15 cellular contexts compared by ENCODE assay signal in genomic region chr2:200968162-200968561, GRCh38. TPM values are rescaled to one million over a fixed set of nuclear protein-coding genes. Genes with fewer than 3 reads are reported as not detected.
A peak's percentile ranks its signal among the peaks of the same experiment; 100 is the strongest.
DNase-seq lines count a peak whose midpoint lies in the region; ATAC-seq, FAIRE-seq and TF ChIP-seq lines count a peak whose summit lies in the region.
"Had no signal": no experiment of that assay in that cellular context is flagged by ENCODE, and none has a peak within 500 bp of the region (broad histone marks: within the 10 kb centered on the region; RNA-seq: fewer than 3 reads in every experiment).

No MANE protein-coding gene starts in this region.

- TF ChIP-seq CTCF in 22Rv1 (IDR thresholded peaks at IDR 0.05) = no peak
- no peak for TF ChIP-seq CTCF in HFFc6 (IDR thresholded peaks at IDR 0.05)
- TF ChIP-seq CTCF in MCF 10A (IDR thresholded peaks at IDR 0.05; ENCODE audit: unreplicated experiment) = no peak

- POLR2A ChIA-PET in MCF 10A (lab: Yijun Ruan, JAX) = interaction anchor here (0.6 to 7.4 kb wide), 9 partner anchors 11 to 428 kb away, joined by 3 to 86 read pairs (median 9); partner anchors contain the start of genes CFLAR, CLK1, HYCC2 and NDUFB3

- no peaks in the 10 kb centered on the region for H3K9me3 Mint-ChIP-seq in HFFc6
- H3K9me3 Mint-ChIP-seq in MCF 10A (ENCODE audit: unreplicated experiment) = no peaks in the 10 kb centered on the region
- H3K9me3 Mint-ChIP-seq in memory B cell = no peaks in the 10 kb centered on the region
- H3K9me3 Mint-ChIP-seq: activated T-cell treated with anti-CD3 and anti-CD28 coated beads, Interleukin-2, amount 50 U/mL, for 4 hours; WTC11 had no signal

- ATAC-seq in memory B cell (ENCODE audit: low read depth) (no peak), HG02571 (IDR thresholded peaks at IDR 0.05; ENCODE audit: unreplicated experiment) (no peak), HG02610 (IDR thresholded peaks at IDR 0.05; ENCODE audit: unreplicated experiment) (no peak)
- ATAC-seq: activated T-cell treated with anti-CD3 and anti-CD28 coated beads, Interleukin-2, amount 50 U/mL, for 4 hours; WTC11 had no signal

- H3K36me3 Mint-ChIP-seq in HFFc6 (ENCODE audit: low read depth) (peaks cover 9% of the 10 kb centered on the region), MCF 10A (ENCODE audit: insufficient read depth, unreplicated experiment) (peaks cover 42% of the 10 kb centered on the region), memory B cell (no peaks in the 10 kb centered on the region)
- H3K36me3 Mint-ChIP-seq: WTC11 had no signal

- H3K27ac Mint-ChIP-seq in HFFc6 (peak overlapping the region; percentile 32; the same call in 1 of the 2 replicates), MCF 10A (ENCODE audit: low read depth, unreplicated experiment) (peak overlapping the region; percentile 20), memory B cell (peak overlapping the region; percentile 56)

- peaks cover 4% of the 10 kb centered on the region for H3K27me3 Mint-ChIP-seq in HFFc6 (ENCODE audit: insufficient read depth)
- no peaks in the 10 kb centered on the region for H3K27me3 Mint-ChIP-seq in MCF 10A (ENCODE audit: insufficient read depth, unreplicated experiment)
- H3K27me3 Mint-ChIP-seq in memory B cell = no peaks in the 10 kb centered on the region

- H3K4me3 Mint-ChIP-seq in HFFc6 (no peak overlapping the region), MCF 10A (ENCODE audit: unreplicated experiment) (no peak overlapping the region), memory B cell (no peak overlapping the region)
- H3K4me3 Mint-ChIP-seq: activated T-cell treated with anti-CD3 and anti-CD28 coated beads, Interleukin-2, amount 50 U/mL, for 4 hours; WTC11 had no signal

- no peak for FAIRE-seq in GM12892 (lab: Jason Lieb, UNC)

- TF ChIP-seq POLR2A in GM12892 (IDR thresholded peaks at IDR 0.05; ENCODE audit: low read depth, low read length) = no peak

- intact Hi-C loops in MCF 10A (cut with micrococcal nuclease) = no loop called here

- no peak for DNase-seq in HFFc6
- peak; percentile 56 for DNase-seq in MCF 10A (ENCODE audit: unreplicated experiment)
- DNase-seq in memory B cell (ENCODE audit: low spot score in 2 of 2) = no peak
- DNase-seq in dermis blood vessel endothelial cell = no peak
- DNase-seq in GM12892 (ENCODE audit: insufficient read length) = no peak
- DNase-seq: activated T-cell treated with anti-CD3 and anti-CD28 coated beads, Interleukin-2, amount 50 U/mL, for 4 hours; EL; mesenchymal stem cell; NCI-H1436; NCI-H526; stimulated activated naive CD4-positive, alpha-beta T cell had no signal

- CTCF ChIA-PET in MCF 10A (lab: Yijun Ruan, JAX) = interaction anchor here (0.8 to 6.3 kb wide), 4 partner anchors 14 to 265 kb away, joined by 3 to 38 read pairs (median 18); partner anchors contain the start of gene HYCC2

- H3K4me1 Mint-ChIP-seq in HFFc6 (ENCODE audit: low read depth) = peaks cover 40% of the 10 kb centered on the region
- H3K4me1 Mint-ChIP-seq in MCF 10A (ENCODE audit: insufficient read depth, unreplicated experiment) = peaks cover 38% of the 10 kb centered on the region
- H3K4me1 Mint-ChIP-seq in memory B cell = peaks cover 35% of the 10 kb centered on the region

- H3K27ac ChIP-seq in 22Rv1 = peak overlapping the region; percentile 41

- BruUV-seq in MCF 10A (replicated peaks; lab: Mats Ljungman, UMichigan) = no TSS peak

RNA-seq across cellular contexts. Expression of gene ORC2, which starts 4.7 kb away (rescaled TPM):
- total RNA-seq in HFFc6 (2021; fragmentation: NEBNext Ultra II Directional; extraction: Animal tissue kit (Norgen Biotek cat#: 25700)) = 10 to 100 TPM; 22.1 to 31.9 (median 29.2) TPM
- total RNA-seq in MCF 10A (2022) (51.5 and 54.4 TPM in 2 replicates), dermis blood vessel endothelial cell (19.7 and 25.5 TPM in 2 replicates)
- 19.4 TPM for polyA plus RNA-seq in GM12892 (2012; ENCODE audit: missing spikeins)
